In the genomic region with DNA sequence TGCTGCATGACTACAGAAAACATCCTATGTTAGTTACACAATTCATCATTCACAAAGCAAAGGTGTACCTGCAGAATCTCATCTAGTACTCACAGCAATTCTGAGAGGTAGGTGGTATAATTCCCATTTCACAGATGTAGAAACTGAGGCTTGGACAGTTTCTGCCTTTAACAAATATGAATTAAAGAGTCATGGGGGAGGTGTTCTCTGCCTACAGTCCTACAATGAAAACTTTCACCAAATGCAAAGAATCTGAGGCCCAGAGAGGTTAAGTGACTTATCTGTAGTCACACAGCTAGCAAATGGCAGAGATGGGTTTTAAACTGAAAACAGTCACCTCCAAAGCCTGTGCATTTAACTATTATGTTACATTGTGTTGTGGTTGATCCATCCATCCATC, we compare ENCODE assay signal across 1 cellular context.
A peak's percentile ranks its signal among the peaks of the same experiment; 100 is the strongest.
TF ChIP-seq lines count a peak whose summit lies in the region.

No MANE protein-coding gene starts in this region.

TF ChIP-seq in K562, 482 proteins besides CTCF, POLR2A, EP300 and RAD21 (continued from another document):
- TF ChIP-seq, protein P1, sequence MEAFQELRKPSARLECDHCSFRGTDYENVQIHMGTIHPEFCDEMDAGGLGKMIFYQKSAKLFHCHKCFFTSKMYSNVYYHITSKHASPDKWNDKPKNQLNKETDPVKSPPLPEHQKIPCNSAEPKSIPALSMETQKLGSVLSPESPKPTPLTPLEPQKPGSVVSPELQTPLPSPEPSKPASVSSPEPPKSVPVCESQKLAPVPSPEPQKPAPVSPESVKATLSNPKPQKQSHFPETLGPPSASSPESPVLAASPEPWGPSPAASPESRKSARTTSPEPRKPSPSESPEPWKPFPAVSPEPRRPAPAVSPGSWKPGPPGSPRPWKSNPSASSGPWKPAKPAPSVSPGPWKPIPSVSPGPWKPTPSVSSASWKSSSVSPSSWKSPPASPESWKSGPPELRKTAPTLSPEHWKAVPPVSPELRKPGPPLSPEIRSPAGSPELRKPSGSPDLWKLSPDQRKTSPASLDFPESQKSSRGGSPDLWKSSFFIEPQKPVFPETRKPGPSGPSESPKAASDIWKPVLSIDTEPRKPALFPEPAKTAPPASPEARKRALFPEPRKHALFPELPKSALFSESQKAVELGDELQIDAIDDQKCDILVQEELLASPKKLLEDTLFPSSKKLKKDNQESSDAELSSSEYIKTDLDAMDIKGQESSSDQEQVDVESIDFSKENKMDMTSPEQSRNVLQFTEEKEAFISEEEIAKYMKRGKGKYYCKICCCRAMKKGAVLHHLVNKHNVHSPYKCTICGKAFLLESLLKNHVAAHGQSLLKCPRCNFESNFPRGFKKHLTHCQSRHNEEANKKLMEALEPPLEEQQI (IDR thresholded peaks at IDR 0.05): no peak
- TF ChIP-seq STAG1 (CRISPR knock-in tag; IDR thresholded peaks at IDR 0.05; ENCODE audit: borderline replicate concordance): no peak
- TF ChIP-seq ARID1B (IDR thresholded peaks at IDR 0.05): no peak
- no peak for TF ChIP-seq HDGF (IDR thresholded peaks at IDR 0.05)
- TF ChIP-seq RBM25 (IDR thresholded peaks at IDR 0.05; ENCODE audit: low read depth, low read length, severe bottlenecking): peak; percentile 86
- TF ChIP-seq, protein P2, sequence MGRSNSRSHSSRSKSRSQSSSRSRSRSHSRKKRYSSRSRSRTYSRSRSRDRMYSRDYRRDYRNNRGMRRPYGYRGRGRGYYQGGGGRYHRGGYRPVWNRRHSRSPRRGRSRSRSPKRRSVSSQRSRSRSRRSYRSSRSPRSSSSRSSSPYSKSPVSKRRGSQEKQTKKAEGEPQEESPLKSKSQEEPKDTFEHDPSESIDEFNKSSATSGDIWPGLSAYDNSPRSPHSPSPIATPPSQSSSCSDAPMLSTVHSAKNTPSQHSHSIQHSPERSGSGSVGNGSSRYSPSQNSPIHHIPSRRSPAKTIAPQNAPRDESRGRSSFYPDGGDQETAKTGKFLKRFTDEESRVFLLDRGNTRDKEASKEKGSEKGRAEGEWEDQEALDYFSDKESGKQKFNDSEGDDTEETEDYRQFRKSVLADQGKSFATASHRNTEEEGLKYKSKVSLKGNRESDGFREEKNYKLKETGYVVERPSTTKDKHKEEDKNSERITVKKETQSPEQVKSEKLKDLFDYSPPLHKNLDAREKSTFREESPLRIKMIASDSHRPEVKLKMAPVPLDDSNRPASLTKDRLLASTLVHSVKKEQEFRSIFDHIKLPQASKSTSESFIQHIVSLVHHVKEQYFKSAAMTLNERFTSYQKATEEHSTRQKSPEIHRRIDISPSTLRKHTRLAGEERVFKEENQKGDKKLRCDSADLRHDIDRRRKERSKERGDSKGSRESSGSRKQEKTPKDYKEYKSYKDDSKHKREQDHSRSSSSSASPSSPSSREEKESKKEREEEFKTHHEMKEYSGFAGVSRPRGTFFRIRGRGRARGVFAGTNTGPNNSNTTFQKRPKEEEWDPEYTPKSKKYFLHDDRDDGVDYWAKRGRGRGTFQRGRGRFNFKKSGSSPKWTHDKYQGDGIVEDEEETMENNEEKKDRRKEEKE (IDR thresholded peaks at IDR 0.05; ENCODE audit: borderline replicate concordance in 1 of 2, control insufficient read depth in 1 of 2, low read depth in 2 of 2, low read length in 1 of 2): no peak
- no peak for TF ChIP-seq WHSC1 (IDR thresholded peaks at IDR 0.05; ENCODE audit: low read length)
- TF ChIP-seq HNRNPUL1 (IDR thresholded peaks at IDR 0.05; ENCODE audit: low read length): no peak
